8 cellular contexts compared by ENCODE assay signal in genomic region chr14:103562385-103563088, GRCh38.
DNase-seq lines count a peak whose midpoint lies in the region; ATAC-seq lines count a peak whose summit lies in the region.

BAG5 (minus strand) TSS chr14:103562657; CDS start chr14:103561164, 1,493 bp downstream.
COA8 (plus strand) TSS chr14:103562960; CDS start chr14:103563002, 42 bp downstream.

- H3K4me1 ChIP-seq in ACC112 (ENCODE audit: control insufficient read depth, insufficient read depth, low read length, unreplicated experiment) = peaks cover 43% of the 10 kb centered on the region

- DNase-seq in NCI-H226 (peak; percentile 85), caudate nucleus (lab: John Stamatoyannopoulos, UW) (peak in 60 of 61 donors; percentile 35 to 94 (median 84)), islet precursor cell (peak; percentile 91)
- DNase-seq in activated CD4-positive, CD25-positive, alpha-beta regulatory T cell treated with anti-CD3 and anti-CD28 coated beads, Interleukin-2, amount 50 U/mL, for 16 hours (ENCODE audit: low read depth, low spot score) = peak; percentile 73
- DNase-seq in stimulated activated CD4-positive, alpha-beta T cell treated with anti-CD3 and anti-CD28 coated beads, Interleukin-12 subunit alpha, Interleukin-12 subunit beta, amount 100 ng/mL, for 4 hours = peak; percentile 82

- peak within 1 kb of the TSS; percentile 94 for H2AFZ ChIP-seq in ACC112 (ENCODE audit: low read length, unreplicated experiment)

- ATAC-seq in GM18867 (IDR thresholded peaks at IDR 0.05; ENCODE audit: unreplicated experiment) (peak; percentile 69), HG03097 (IDR thresholded peaks at IDR 0.05; ENCODE audit: low FRiP score, unreplicated experiment) (peak; percentile 71)

- no peaks in the 10 kb centered on the region for H3K27me3 ChIP-seq in ACC112 (ENCODE audit: insufficient read depth, low read length)

- peak within 1 kb of the TSS; percentile 99 for H3K4me3 ChIP-seq in ACC112 (ENCODE audit: low read depth, low read length)

- H3K36me3 ChIP-seq in ACC112 (ENCODE audit: insufficient read depth, low read length) = peaks cover 19% of the 10 kb centered on the region

- peak within 1 kb of the TSS; percentile 97 for H3K27ac ChIP-seq in ACC112 (ENCODE audit: low read depth, low read length)
- H3K27ac ChIP-seq in caudate nucleus (ENCODE audit: low read depth, low read length) = peak within 1 kb of the TSS; percentile 91

- H3K79me2 ChIP-seq in ACC112 (ENCODE audit: control insufficient read depth, insufficient read depth, low read length, unreplicated experiment) = peaks cover 89% of the 10 kb centered on the region

Comparison
In these comparisons a context has a peak if more than half of its experiments do, and no peak if none do; other contexts are left out.
1. Peak in every context shown above with its lines: DNase-seq, ATAC-seq, H3K4me3 ChIP-seq and H3K27ac ChIP-seq.